In the genomic region with DNA sequence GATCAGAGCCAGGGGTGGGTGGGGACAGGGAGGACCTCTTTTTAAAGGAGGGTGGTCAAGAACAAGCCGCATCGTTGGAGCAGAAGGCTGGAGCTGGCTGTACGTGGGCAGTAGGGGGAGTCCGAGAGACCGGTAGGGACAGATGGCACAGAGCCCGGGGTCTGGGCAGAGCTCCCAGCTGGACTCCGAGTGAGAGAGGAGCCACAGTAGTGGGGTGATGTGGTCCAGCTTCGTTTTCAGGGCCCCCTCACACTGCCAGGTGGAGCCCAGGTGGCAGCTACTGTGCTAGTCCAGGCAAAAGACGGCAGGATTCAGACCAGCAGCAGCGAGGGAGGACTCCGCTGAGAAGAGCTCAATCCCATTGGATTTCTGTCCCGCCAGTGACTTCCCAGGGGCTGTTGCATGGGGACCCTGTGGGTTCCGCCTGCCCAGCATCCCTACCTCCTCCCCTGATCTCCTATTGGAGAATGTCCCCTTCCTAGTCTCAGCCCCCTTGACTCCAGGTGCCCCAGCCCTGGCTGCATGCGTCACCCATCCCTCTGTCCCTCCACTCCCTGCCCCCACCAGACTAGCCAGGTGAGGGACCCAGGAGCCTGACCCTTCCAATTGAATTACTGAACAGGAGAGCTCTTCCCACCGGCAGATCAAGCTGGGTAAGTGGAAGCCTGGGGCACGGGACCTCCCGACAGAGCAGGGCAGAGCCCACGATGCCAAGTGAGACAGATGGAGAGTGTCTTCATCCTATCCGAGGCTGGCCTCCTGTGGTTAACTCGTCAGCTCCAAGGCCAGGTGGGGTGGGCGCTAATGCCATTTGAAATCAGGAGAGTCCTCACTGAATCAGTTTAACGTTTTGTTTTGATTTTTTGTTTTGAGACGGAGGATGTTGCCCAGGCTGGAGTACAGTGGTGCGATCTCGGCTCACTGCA, we compare ENCODE assay signal across 8 cellular contexts. TPM values are rescaled to one million over a fixed set of nuclear protein-coding genes. Genes with fewer than 3 reads are reported as not detected.
A peak's percentile ranks its signal among the peaks of the same experiment; 100 is the strongest.
DNase-seq lines count a peak whose midpoint lies in the region; ATAC-seq and TF ChIP-seq lines count a peak whose summit lies in the region.

No MANE protein-coding gene starts in this region.

- TF ChIP-seq CTCF in adrenal gland (IDR thresholded peaks at IDR 0.05) = peak; percentile 24 to 54 (median 40)
- peak; percentile 45 for TF ChIP-seq CTCF in thoracic aorta (IDR thresholded peaks at IDR 0.05)

- intact Hi-C loops in adrenal gland (cut with DNase I) = no loop called here

- peak overlapping the region in 1 of 5 donors; percentile 22 for H3K27ac ChIP-seq in adrenal gland
- no peak overlapping the region for H3K27ac ChIP-seq in thoracic aorta

- H3K9me3 ChIP-seq in adrenal gland (replicated peaks in 1 of 3) (no peaks in the 10 kb centered on the region), thoracic aorta (no peaks in the 10 kb centered on the region)

- H3K27me3 ChIP-seq in adrenal gland (peaks cover 5% of the 10 kb centered on the region), thoracic aorta (replicated peaks; ENCODE audit: insufficient read depth) (no peaks in the 10 kb centered on the region)

- H3K4me3 ChIP-seq in adrenal gland (no peak overlapping the region), thoracic aorta (no peak overlapping the region)

- peak; percentile 63 for DNase-seq in ELR (ENCODE audit: low read depth)
- peak; percentile 18 for DNase-seq in MV-4-11 (lab: John Stamatoyannopoulos, UW)
- peak; percentile 80 to 91 (median 88) for DNase-seq in adrenal gland
- DNase-seq in hepatic stellate cell (ENCODE audit: low spot score) = peak; percentile 79
- DNase-seq in thoracic aorta (ENCODE audit: low spot score) = no peak
- no peak for DNase-seq in activated CD4-positive, CD25-positive, alpha-beta regulatory T cell (lab: John Stamatoyannopoulos, UW)
- DNase-seq in stimulated activated CD4-positive, alpha-beta T cell treated with anti-CD3 and anti-CD28 coated beads, Interleukin-4, amount 100 ng/mL, for 24 hours = no peak
- no peak for DNase-seq in SKM-1 treated with dmso at 0.1 percent for 144 hours (lab: John Stamatoyannopoulos, UW; ENCODE audit: unreplicated experiment)

- peaks cover 13 to 30% of the 10 kb centered on the region in 2 donors for H3K4me1 ChIP-seq in adrenal gland (replicated peaks in 1 of 2)
- peaks cover 0 to 10% of the 10 kb centered on the region in 2 donors for H3K4me1 ChIP-seq in thoracic aorta (ENCODE audit: control insufficient read depth in 1 of 2, low read depth in 2 of 2)

- no peaks in the 10 kb centered on the region for H3K36me3 ChIP-seq in adrenal gland (replicated peaks in 1 of 2)
- no peaks in the 10 kb centered on the region for H3K36me3 ChIP-seq in thoracic aorta

- 40 to 55% (median 47%) methylated on average over 8 to 25 of the region's 25 CpGs for WGBS in adrenal gland, 4 donors

- no peak for ATAC-seq in thoracic aorta (ENCODE audit: insufficient number of reproducible peaks, low FRiP score, low read depth)

- TF ChIP-seq POLR2A in adrenal gland (IDR thresholded peaks at IDR 0.05) = no peak

RNA-seq across cellular contexts. Expression of a gene that starts 2.9 kb away (rescaled TPM):
- total RNA-seq in adrenal gland (10 to 100 TPM; 22.7 to 67.8 (median 46.0) TPM), thoracic aorta (10 to 100 TPM; 31.7 to 92.1 TPM)
- 100 to 1,000 TPM in 2 of 3 donors, 1 to 10 TPM in 1; 1.5 to 316 (median 118) TPM for polyA plus RNA-seq in adrenal gland

RNA-seq across cellular contexts. Expression of a gene that starts 11.6 kb away (rescaled TPM):
- total RNA-seq in adrenal gland (100 to 1,000 TPM in 3 of 8 donors, 10 to 100 TPM in 5; 60.0 to 159 (median 93.6) TPM), thoracic aorta (10 to 100 TPM; 60.1 to 66.4 TPM)
- polyA plus RNA-seq in adrenal gland = 100 to 1,000 TPM; 121 to 287 (median 228) TPM

RNA-seq across cellular contexts. Expression of a gene that starts 18.7 kb away (rescaled TPM):
- total RNA-seq in adrenal gland (1 to 10 TPM in 1 of 8 donors, under 1 TPM in 7; 0.18 to 1.1 (median 0.63) TPM), thoracic aorta (not detected)
- 1 to 10 TPM in 2 of 3 donors, not detected in 1; 1.0 to 1.6 TPM for polyA plus RNA-seq in adrenal gland

RNA-seq across cellular contexts. Expression of a gene that starts 21.2 kb away (rescaled TPM):
- total RNA-seq in adrenal gland (10 to 100 TPM; 15.5 to 37.4 (median 26.4) TPM), thoracic aorta (10 to 100 TPM; 11.2 to 21.4 TPM)
- polyA plus RNA-seq in adrenal gland = 10 to 100 TPM in 2 of 3 donors, 1 to 10 TPM in 1; 5.4 to 69.6 (median 27.6) TPM

RNA-seq across cellular contexts. Expression of a gene that starts 37.2 kb away (rescaled TPM):
- 10 to 100 TPM in 3 of 8 donors, 1 to 10 TPM in 3, under 1 TPM in 2; 0.52 to 50.1 (median 4.1) TPM for total RNA-seq in adrenal gland
- 10 to 100 TPM in 2 of 3 donors, 1 to 10 TPM in 1; 8.9 to 34.1 (median 14.5) TPM for polyA plus RNA-seq in adrenal gland
- total RNA-seq in thoracic aorta = 10 to 100 TPM in 1 of 2 donors, 1 to 10 TPM in 1; 1.1 to 18.3 TPM

Comparison
In these comparisons a context has a peak if more than half of its experiments do, and no peak if none do; other contexts are left out.
1. DNase-seq: peak in ELR (single experiment), MV-4-11 (single experiment), adrenal gland (7 of 7) and hepatic stellate cell (single experiment); none in thoracic aorta (single experiment), activated CD4-positive, CD25-positive, alpha-beta regulatory T cell (0 of 4), stimulated activated CD4-positive, alpha-beta T cell treated with anti-CD3 and anti-CD28 coated beads, Interleukin-4, amount 100 ng/mL, for 24 hours (single experiment) and SKM-1 treated with dmso at 0.1 percent for 144 hours (single experiment).